In the genomic region with DNA sequence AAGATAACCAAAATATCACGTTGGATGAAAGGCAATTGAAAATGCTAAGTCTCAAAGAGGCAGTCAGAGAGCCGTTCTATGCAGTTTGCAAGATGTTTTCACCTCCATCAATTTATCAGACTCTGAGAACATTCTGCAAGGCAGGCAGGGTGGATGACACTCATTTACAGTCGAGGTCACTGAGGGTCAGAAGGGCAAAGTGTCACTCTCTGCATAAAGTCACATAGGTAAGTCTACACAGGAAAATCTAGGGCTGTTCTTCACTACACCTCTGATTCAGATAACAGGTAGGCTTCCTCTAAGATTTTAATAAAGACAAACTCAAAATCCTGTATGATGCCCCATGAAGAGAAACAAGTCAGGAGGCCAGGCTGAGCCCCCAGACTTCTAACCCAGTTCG, we compare ENCODE assay signal across 14 cellular contexts. TPM values are rescaled to one million over a fixed set of nuclear protein-coding genes. Genes with fewer than 3 reads are reported as not detected.
DNase-seq lines count a peak whose midpoint lies in the region; ATAC-seq and TF ChIP-seq lines count a peak whose summit lies in the region.
"Had no signal": no experiment of that assay in that cellular context is flagged by ENCODE, and none has a peak within 500 bp of the region (broad histone marks: within the 10 kb centered on the region; RNA-seq: fewer than 3 reads in every experiment).

No MANE protein-coding gene starts in this region.

- POLR2A ChIA-PET in MCF 10A (lab: Yijun Ruan, JAX): interaction anchor here (0.7 to 4.0 kb wide), 16 partner anchors 8 to 635 kb away, joined by 3 to 61 read pairs (median 6); no protein-coding TSS in a partner anchor

- H3K18ac ChIP-seq in mesenchymal stem cell (ENCODE audit: low read depth in 1 of 2, low read length in 2 of 2): no peak overlapping the region

- ATAC-seq in activated naive CD4-positive, alpha-beta T cell treated with anti-CD3 and anti-CD28 coated beads, Interleukin-2, amount 50 U/mL, for 72 hours: no peak
- ATAC-seq: GM12878, K562 had no signal

- CTCF ChIA-PET in activated naive CD4-positive, alpha-beta T cell treated with anti-CD3 and anti-CD28 coated beads for 36 hours (lab: Charles Lee): interaction anchor here (1.6 to 2.0 kb wide), 2 partner anchors 29 to 30 kb away, joined by 3 to 6 read pairs; no protein-coding TSS in a partner anchor
- CTCF ChIA-PET in MCF 10A (lab: Yijun Ruan, JAX): interaction anchor here (1.4 to 1.8 kb wide), 3 partner anchors 12 to 63 kb away, joined by 4 to 6 read pairs (median 5); no protein-coding TSS in a partner anchor

- TF ChIP-seq POLR2A in thyroid gland (IDR thresholded peaks at IDR 0.05): no peak

- peak overlapping the region; percentile 35 for H2AK5ac ChIP-seq in mesenchymal stem cell (ENCODE audit: low read length, severe bottlenecking)

- no peak overlapping the region for H2BK12ac ChIP-seq in mesenchymal stem cell (ENCODE audit: low read length in 2 of 2)

- no peak overlapping the region for H2BK5ac ChIP-seq in mesenchymal stem cell (ENCODE audit: low read depth, low read length, poor library complexity, severe bottlenecking)

- no peak overlapping the region for H3K27ac Mint-ChIP-seq in activated naive CD4-positive, alpha-beta T cell treated with anti-CD3 and anti-CD28 coated beads for 36 hours
- peak overlapping the region in 1 of 2 donors; percentile 41 for H3K27ac Mint-ChIP-seq in activated naive CD4-positive, alpha-beta T cell treated with anti-CD3 and anti-CD28 coated beads, Interleukin-2, amount 50 U/mL, for 72 hours
- H3K27ac Mint-ChIP-seq in MCF 10A (ENCODE audit: low read depth, unreplicated experiment): no peak overlapping the region
- H3K27ac Mint-ChIP-seq in CD14-positive monocyte: no peak overlapping the region

- no peak for DNase-seq in activated naive CD4-positive, alpha-beta T cell treated with anti-CD3 and anti-CD28 coated beads for 36 hours
- DNase-seq in activated naive CD4-positive, alpha-beta T cell treated with anti-CD3 and anti-CD28 coated beads, Interleukin-2, amount 50 U/mL, for 72 hours (ENCODE audit: low spot score in 2 of 2): no peak
- DNase-seq in MCF 10A (ENCODE audit: unreplicated experiment) (no peak), mesenchymal stem cell (no peak), thyroid gland (no peak), NCI-H510A treated with DMSO at 0.1 percent for 48 hours (lab: John Stamatoyannopoulos, UW) (no peak), GM19238 (ENCODE audit: insufficient read length, low spot score) (no peak), CD14-positive monocyte (ENCODE audit: low spot score) (no peak)
- DNase-seq: DMS79, islet precursor cell, NCI-H2081 treated with DMSO at 0.1 percent for 48 hours had no signal

- H3K4me3 Mint-ChIP-seq in activated naive CD4-positive, alpha-beta T cell treated with anti-CD3 and anti-CD28 coated beads for 36 hours: peak overlapping the region; percentile 90
- H3K4me3 Mint-ChIP-seq in MCF 10A (ENCODE audit: unreplicated experiment): peak overlapping the region; percentile 93
- H3K4me3 Mint-ChIP-seq in CD14-positive monocyte: peak overlapping the region in 1 of 2 donors; percentile 90

- H3K36me3 Mint-ChIP-seq in activated naive CD4-positive, alpha-beta T cell treated with anti-CD3 and anti-CD28 coated beads for 36 hours (ENCODE audit: low read depth): no peaks in the 10 kb centered on the region
- H3K36me3 Mint-ChIP-seq in activated naive CD4-positive, alpha-beta T cell treated with anti-CD3 and anti-CD28 coated beads, Interleukin-2, amount 50 U/mL, for 72 hours: peaks cover 0 to 5% of the 10 kb centered on the region in 2 donors
- H3K36me3 Mint-ChIP-seq in MCF 10A (ENCODE audit: insufficient read depth, unreplicated experiment): no peaks in the 10 kb centered on the region
- H3K36me3 Mint-ChIP-seq in CD14-positive monocyte: peaks cover 0 to 11% of the 10 kb centered on the region in 2 donors

- TF ChIP-seq CTCF in MCF 10A (IDR thresholded peaks at IDR 0.05; ENCODE audit: unreplicated experiment) (no peak), thyroid gland (IDR thresholded peaks at IDR 0.05) (no peak), CD14-positive monocyte (IDR thresholded peaks at IDR 0.05) (no peak)

- H3K4me2 ChIP-seq in mesenchymal stem cell (ENCODE audit: low read length, poor library complexity, severe bottlenecking): no peak overlapping the region

- H3K4me1 ChIP-seq in mesenchymal stem cell (ENCODE audit: control insufficient read depth, insufficient read depth, low read depth, low read length) (peaks cover 2% of the 10 kb centered on the region), thyroid gland (peaks cover 6 to 16% of the 10 kb centered on the region in 2 donors)

- no peak overlapping the region for H4K8ac ChIP-seq in mesenchymal stem cell (ENCODE audit: low read length)

- peaks cover 0 to 8% of the 10 kb centered on the region in 2 experiments for H3K27me3 ChIP-seq in mesenchymal stem cell (ENCODE audit: control insufficient read depth in 1 of 2, insufficient read depth in 1 of 2, low read length in 2 of 2)
- no peaks in the 10 kb centered on the region for H3K27me3 ChIP-seq in thyroid gland
- H3K27me3 ChIP-seq: cardiac muscle cell had no signal

- WGBS in mesenchymal stem cell: 94% methylated on average over 4 of the region's 4 CpGs
- whole genome bisulfite sequencing in thyroid gland, 2 donors: 75 to 79% methylated on average over 4 of the region's 4 CpGs

- H3K9me3 Mint-ChIP-seq in activated naive CD4-positive, alpha-beta T cell treated with anti-CD3 and anti-CD28 coated beads for 36 hours: no peaks in the 10 kb centered on the region
- no peaks in the 10 kb centered on the region for H3K9me3 Mint-ChIP-seq in activated naive CD4-positive, alpha-beta T cell treated with anti-CD3 and anti-CD28 coated beads, Interleukin-2, amount 50 U/mL, for 72 hours
- H3K9me3 Mint-ChIP-seq in MCF 10A (ENCODE audit: unreplicated experiment): no peaks in the 10 kb centered on the region
- peaks cover 0 to 4% (median 1%) of the 10 kb centered on the region in 7 donors for H3K9me3 Mint-ChIP-seq in CD14-positive monocyte

- H3K79me1 ChIP-seq in mesenchymal stem cell (replicated peaks; ENCODE audit: low read length, poor library complexity, severe bottlenecking): peaks cover 3% of the 10 kb centered on the region

- peak overlapping the region; percentile 82 for H3K9ac ChIP-seq in mesenchymal stem cell (ENCODE audit: low read length)

- H3K4me1 Mint-ChIP-seq in activated naive CD4-positive, alpha-beta T cell treated with anti-CD3 and anti-CD28 coated beads for 36 hours (ENCODE audit: low read depth): peaks cover 25% of the 10 kb centered on the region
- H3K4me1 Mint-ChIP-seq in MCF 10A (ENCODE audit: insufficient read depth, unreplicated experiment) (peaks cover 23% of the 10 kb centered on the region), CD14-positive monocyte (peaks cover 17% of the 10 kb centered on the region)

- no peak overlapping the region for H3K14ac ChIP-seq in mesenchymal stem cell (ENCODE audit: low read length in 2 of 2)

- H3K27ac ChIP-seq in mesenchymal stem cell (ENCODE audit: low read length, poor library complexity, severe bottlenecking): no peak overlapping the region
- H3K27ac ChIP-seq in thyroid gland: peak overlapping the region in 2 of 3 donors; percentile 67 to 98

- H2BK15ac ChIP-seq in mesenchymal stem cell (ENCODE audit: low read depth, poor library complexity, severe bottlenecking): no peak overlapping the region

- no peaks in the 10 kb centered on the region for H3K9me3 ChIP-seq in mesenchymal stem cell (ENCODE audit: control insufficient read depth, low read length)
- H3K9me3 ChIP-seq in thyroid gland: no peaks in the 10 kb centered on the region

- intact Hi-C loops in activated naive CD4-positive, alpha-beta T cell treated with anti-CD3 and anti-CD28 coated beads for 36 hours (cut with micrococcal nuclease): loop anchor here (10.0 kb wide), 1 partner anchor 582 kb away; a partner anchor contains a TSS
- intact Hi-C loops in MCF 10A (cut with micrococcal nuclease): no loop called here
- intact Hi-C loops in thyroid gland (cut with DNase I): no loop called here
- intact Hi-C loops in CD14-positive monocyte (cut with micrococcal nuclease): loop anchor here in 1 of 2 donors (5.0 kb wide), 1 partner anchor 779 kb away; a partner anchor contains a TSS

- H2BK120ac ChIP-seq in mesenchymal stem cell (ENCODE audit: low read depth, low read length): no peak overlapping the region

- H2AFZ ChIP-seq in mesenchymal stem cell (ENCODE audit: low read depth, low read length): no peak overlapping the region

- no peaks in the 10 kb centered on the region for H3K36me3 ChIP-seq in mesenchymal stem cell (ENCODE audit: control insufficient read depth in 1 of 2, insufficient read depth in 2 of 2, low read depth in 1 of 2, low read length in 2 of 2)
- no peaks in the 10 kb centered on the region for H3K36me3 ChIP-seq in thyroid gland
- H3K36me3 ChIP-seq: cardiac muscle cell had no signal

- no TSS peak for BruUV-seq in MCF 10A (replicated peaks; lab: Mats Ljungman, UMichigan)

- H3K4ac ChIP-seq in mesenchymal stem cell (ENCODE audit: low read depth in 1 of 2, low read length in 2 of 2): no peak overlapping the region

- H3K4me3 ChIP-seq in mesenchymal stem cell (ENCODE audit: insufficient read depth in 1 of 2, low read depth in 1 of 2, low read length in 2 of 2) (no peak overlapping the region), thyroid gland (replicated peaks in 1 of 3) (no peak overlapping the region)
- H3K4me3 ChIP-seq: GM12878, K562 had no signal

- no peaks in the 10 kb centered on the region for H3K27me3 Mint-ChIP-seq in activated naive CD4-positive, alpha-beta T cell treated with anti-CD3 and anti-CD28 coated beads for 36 hours (ENCODE audit: low read depth)
- no peaks in the 10 kb centered on the region for H3K27me3 Mint-ChIP-seq in MCF 10A (ENCODE audit: insufficient read depth, unreplicated experiment)
- H3K27me3 Mint-ChIP-seq in CD14-positive monocyte (ENCODE audit: low read depth in 3 of 3): peaks cover 47 to 66% (median 62%) of the 10 kb centered on the region in 3 donors

- H3K23ac ChIP-seq in mesenchymal stem cell (ENCODE audit: low read length in 2 of 2): peak overlapping the region in 1 of 2 experiments; percentile 50

- H4K91ac ChIP-seq in mesenchymal stem cell (ENCODE audit: low read length): no peak overlapping the region

RNA-seq across cellular contexts. Expression of a gene that starts 1.4 kb away (rescaled TPM):
- total RNA-seq in activated naive CD4-positive, alpha-beta T cell treated with anti-CD3 and anti-CD28 coated beads for 36 hours: 10 to 100 TPM; 17.6 to 17.9 TPM
- 1 to 10 TPM; 7.0 to 8.7 TPM for total RNA-seq in activated naive CD4-positive, alpha-beta T cell treated with anti-CD3 and anti-CD28 coated beads, Interleukin-2, amount 50 U/mL, for 72 hours
- total RNA-seq in MCF 10A (2022): 55.8 and 56.7 TPM in 2 replicates
- polyA plus RNA-seq in mesenchymal stem cell (2013, experiment 1 of 2): 14.3 TPM
- polyA plus RNA-seq in mesenchymal stem cell (2013, experiment 2 of 2): 15.1 TPM
- total RNA-seq in thyroid gland: 10 to 100 TPM; 39.3 to 50.9 (median 45.6) TPM
- polyA plus RNA-seq in CD14-positive monocyte: 10 to 100 TPM; 12.3 to 14.9 TPM
